13 cellular contexts compared by ENCODE assay signal in genomic region chr1:24020470-24020869, GRCh38. TPM values are rescaled to one million over a fixed set of nuclear protein-coding genes. Genes with fewer than 3 reads are reported as not detected.
A peak's percentile ranks its signal among the peaks of the same experiment; 100 is the strongest.
DNase-seq lines count a peak whose midpoint lies in the region; ATAC-seq and TF ChIP-seq lines count a peak whose summit lies in the region.
"Had no signal": no experiment of that assay in that cellular context is flagged by ENCODE, and none has a peak within 500 bp of the region (broad histone marks: within the 10 kb centered on the region; RNA-seq: fewer than 3 reads in every experiment).

No MANE protein-coding gene starts in this region.

- H3K9me3 ChIP-seq in RWPE2 (ENCODE audit: severe bottlenecking) = no peaks in the 10 kb centered on the region
- no peaks in the 10 kb centered on the region for H3K9me3 ChIP-seq in esophagus (ENCODE audit: control insufficient read depth in 2 of 2, insufficient read depth in 1 of 2, low read depth in 1 of 2, low read length in 1 of 2)
- no peaks in the 10 kb centered on the region for H3K9me3 ChIP-seq in ovary
- H3K9me3 ChIP-seq in upper lobe of left lung = no peaks in the 10 kb centered on the region

- TF ChIP-seq POLR2A in ovary (IDR thresholded peaks at IDR 0.05) = no peak
- no peak for TF ChIP-seq POLR2A in upper lobe of left lung (IDR thresholded peaks at IDR 0.05)
- no peak for TF ChIP-seq POLR2A in GM18505 (IDR thresholded peaks at IDR 0.05; ENCODE audit: borderline replicate concordance, extremely low read depth, insufficient read depth, insufficient read length)

- ATAC-seq in RWPE2 (ENCODE audit: low read depth) = no peak
- ATAC-seq in upper lobe of left lung (ENCODE audit: low FRiP score in 2 of 2) = no peak
- ATAC-seq in HG02623 (IDR thresholded peaks at IDR 0.05; ENCODE audit: unreplicated experiment) = no peak
- ATAC-seq in GM18505 (IDR thresholded peaks at IDR 0.05; ENCODE audit: unreplicated experiment) = no peak
- no peak for ATAC-seq in HG02970 (IDR thresholded peaks at IDR 0.05; ENCODE audit: low FRiP score, unreplicated experiment)

- H3K36me3 ChIP-seq in RWPE2 (ENCODE audit: low read depth) = no peaks in the 10 kb centered on the region
- no peaks in the 10 kb centered on the region for H3K36me3 ChIP-seq in esophagus (ENCODE audit: control insufficient read depth in 2 of 2, insufficient read depth in 2 of 2, low read length in 1 of 2)
- no peaks in the 10 kb centered on the region for H3K36me3 ChIP-seq in ovary
- H3K36me3 ChIP-seq in upper lobe of left lung = no peaks in the 10 kb centered on the region

- H3K27ac ChIP-seq in RWPE2 (ENCODE audit: poor library complexity, severe bottlenecking) (peak overlapping the region; percentile 78), esophagus (ENCODE audit: low read depth in 2 of 2, low read length in 1 of 2) (peak overlapping the region; percentile 19 to 83), ovary (peak overlapping the region; percentile 30 to 83), upper lobe of left lung (peak overlapping the region; percentile 43 to 89 (median 78))
- H3K27ac ChIP-seq: epithelial cell of prostate had no signal

- intact Hi-C loops in ovary (cut with DNase I) = loop anchor here in 2 of 4 donors (5.0 to 10.0 kb wide), 2 partner anchors 46 to 63 kb away; partner anchors contain the start of gene PNRC2 (in 1 of the 2)

- H3K4me3 ChIP-seq in RWPE2 (ENCODE audit: severe bottlenecking) = no peak overlapping the region
- no peak overlapping the region for H3K4me3 ChIP-seq in esophagus (ENCODE audit: low read depth in 1 of 2, low read length in 2 of 2)
- no peak overlapping the region for H3K4me3 ChIP-seq in ovary
- no peak overlapping the region for H3K4me3 ChIP-seq in upper lobe of left lung

- H3K27me3 ChIP-seq in RWPE2 (ENCODE audit: insufficient read depth, poor library complexity, severe bottlenecking) = no peaks in the 10 kb centered on the region
- H3K27me3 ChIP-seq in esophagus (ENCODE audit: control insufficient read depth in 1 of 2, insufficient read depth in 2 of 2, low read length in 2 of 2) = no peaks in the 10 kb centered on the region
- H3K27me3 ChIP-seq in ovary = no peaks in the 10 kb centered on the region
- no peaks in the 10 kb centered on the region for H3K27me3 ChIP-seq in upper lobe of left lung

- DNase-seq in RWPE2 (ENCODE audit: low spot score) (no peak), ovary (peak in 1 of 5 donors; percentile 29), upper lobe of left lung (no peak)
- DNase-seq: activated naive CD4-positive, alpha-beta T cell; GF-D8; NCI-H2107; nucleus accumbens; stimulated activated CD8-positive, alpha-beta memory T cell treated with anti-CD3 and anti-CD28 coated beads, Interleukin-4, amount 100 ng/mL, for 48 hours had no signal

- H3K4me1 ChIP-seq in RWPE2 (ENCODE audit: insufficient read depth, poor library complexity, severe bottlenecking) (peaks cover 25% of the 10 kb centered on the region), esophagus (ENCODE audit: control insufficient read depth in 2 of 2, insufficient read depth in 2 of 2, low read length in 1 of 2) (peaks cover 0 to 6% of the 10 kb centered on the region in 2 donors), ovary (ENCODE audit: insufficient read depth) (peaks cover 28% of the 10 kb centered on the region), upper lobe of left lung (peaks cover 22 to 39% (median 32%) of the 10 kb centered on the region in 4 donors)

- TF ChIP-seq EP300 in ovary (IDR thresholded peaks at IDR 0.05) (no peak), upper lobe of left lung (IDR thresholded peaks at IDR 0.05) (no peak)

- WGBS in esophagus, 2 donors = 81 to 82% methylated on average over 3 of the region's 3 CpGs
- 45 to 57% (median 56%) methylated on average over 3 of the region's 3 CpGs for WGBS in ovary, 3 donors
- WGBS in upper lobe of left lung, 2 donors = 84 to 90% methylated on average over 3 of the region's 3 CpGs

- TF ChIP-seq CTCF in RWPE2 (IDR thresholded peaks at IDR 0.05; ENCODE audit: poor library complexity, severe bottlenecking) (no peak), ovary (IDR thresholded peaks at IDR 0.05) (no peak), upper lobe of left lung (IDR thresholded peaks at IDR 0.05) (no peak)

RNA-seq across cellular contexts. Expression of gene SRSF10, which starts 40.3 kb away (rescaled TPM):
- 10 to 100 TPM; 42.3 to 57.9 TPM for polyA plus RNA-seq in esophagus
- total RNA-seq in ovary = 100 to 1,000 TPM in 3 of 7 donors, 10 to 100 TPM in 4; 86.4 to 130 (median 99.1) TPM
- 10 to 100 TPM; 57.1 to 99.8 TPM for polyA plus RNA-seq in ovary
- total RNA-seq in upper lobe of left lung = 100 to 1,000 TPM in 2 of 6 donors, 10 to 100 TPM in 4; 66.3 to 187 (median 88.7) TPM
